ENCODE assay signal across 15 cellular contexts in the genomic region with DNA sequence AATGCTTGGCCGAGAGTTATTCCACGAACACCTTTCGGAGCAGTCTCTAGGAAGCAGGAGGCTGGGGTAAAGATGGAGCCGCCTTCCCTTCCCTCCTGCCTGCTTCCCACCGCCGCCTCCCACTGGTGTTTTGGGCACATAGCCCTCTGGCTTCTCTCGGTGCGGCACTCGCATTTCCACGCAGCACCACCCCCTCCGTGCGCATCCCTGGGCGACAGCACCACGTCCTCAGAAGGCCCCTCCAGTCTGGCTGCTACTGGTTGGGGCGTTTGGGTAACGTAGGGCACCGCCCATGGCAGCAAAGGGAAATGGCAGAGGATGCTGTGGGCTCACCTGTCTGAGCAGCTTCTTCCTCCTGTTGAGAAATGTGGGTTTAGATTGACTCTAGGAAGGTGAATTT. TPM values are rescaled to one million over a fixed set of nuclear protein-coding genes. Genes with fewer than 3 reads are reported as not detected.
A peak's percentile ranks its signal among the peaks of the same experiment; 100 is the strongest.
DNase-seq lines count a peak whose midpoint lies in the region; ATAC-seq and TF ChIP-seq lines count a peak whose summit lies in the region.
"Had no signal": no experiment of that assay in that cellular context is flagged by ENCODE, and none has a peak within 500 bp of the region (broad histone marks: within the 10 kb centered on the region; RNA-seq: fewer than 3 reads in every experiment).

No MANE protein-coding gene starts in this region.

- no peak for TF ChIP-seq RAD21 in SK-N-SH (IDR thresholded peaks at IDR 0.05; ENCODE audit: low read length)

- H3K9me2 ChIP-seq in SK-N-SH, result no peaks in the 10 kb centered on the region

- peaks cover 6 to 20% (median 11%) of the 10 kb centered on the region in 4 donors for H3K4me1 Mint-ChIP-seq in naive thymus-derived CD8-positive, alpha-beta T cell
- H3K4me1 Mint-ChIP-seq in endothelial cell (ENCODE audit: unreplicated experiment), result no peaks in the 10 kb centered on the region

- H3K4me3 ChIP-seq in SK-N-SH (ENCODE audit: low read depth in 2 of 2, low read length in 1 of 2) (no peak overlapping the region), GM12864 (ENCODE audit: low read depth, low read length) (no peak overlapping the region), WERI-Rb-1 (ENCODE audit: low read depth, low read length) (no peak overlapping the region)
- H3K4me3 ChIP-seq: pancreas had no signal

- ATAC-seq in SK-N-SH treated with all-trans-retinoic acid at 6 μM for 48 hours, result no peak; the same call in 2 of the 3 replicates
- peak; percentile 62 to 84 for ATAC-seq in naive thymus-derived CD8-positive, alpha-beta T cell
- ATAC-seq in GM21717 (IDR thresholded peaks at IDR 0.05; ENCODE audit: unreplicated experiment), result no peak
- ATAC-seq: pancreas had no signal

- TF ChIP-seq CTCF in SK-N-SH (IDR thresholded peaks at IDR 0.05) (peak; percentile 27), GM12864 (IDR thresholded peaks at IDR 0.05; ENCODE audit: low read depth, low read length, missing control alignments) (peak; percentile 3), WERI-Rb-1 (IDR thresholded peaks at IDR 0.05; ENCODE audit: low read depth, low read length) (peak; percentile 63), endothelial cell (IDR thresholded peaks at IDR 0.05; ENCODE audit: unreplicated experiment) (no peak)

- WGBS in SK-N-SH (ENCODE audit: low lambda C conversion rate), result 29% methylated on average over 17 of the region's 17 CpGs

- peaks cover 0 to 4% (median 2%) of the 10 kb centered on the region in 3 donors for H3K36me3 Mint-ChIP-seq in naive thymus-derived CD8-positive, alpha-beta T cell
- no peaks in the 10 kb centered on the region for H3K36me3 Mint-ChIP-seq in endothelial cell (ENCODE audit: low read depth, unreplicated experiment)

- no peaks in the 10 kb centered on the region for H3K9me3 Mint-ChIP-seq in naive thymus-derived CD8-positive, alpha-beta T cell
- no peaks in the 10 kb centered on the region for H3K9me3 Mint-ChIP-seq in endothelial cell (ENCODE audit: unreplicated experiment)

- no peak overlapping the region for H2AFZ ChIP-seq in SK-N-SH (ENCODE audit: low read depth)

- peaks cover 4% of the 10 kb centered on the region for H3F3A ChIP-seq in SK-N-SH (replicated peaks; ENCODE audit: insufficient read depth)

- no peaks in the 10 kb centered on the region for H3K36me3 ChIP-seq in SK-N-SH (replicated peaks in 1 of 2; ENCODE audit: control insufficient read depth in 1 of 2, insufficient read depth in 2 of 2, low read length in 1 of 2)
- no peaks in the 10 kb centered on the region for H3K36me3 ChIP-seq in WERI-Rb-1
- H3K36me3 ChIP-seq: pancreas had no signal

- peaks cover 17% of the 10 kb centered on the region; the same call in 1 of the 2 replicates for H4K20me1 ChIP-seq in SK-N-SH (ENCODE audit: insufficient read depth)

- H3K9me3 ChIP-seq in SK-N-SH (no peaks in the 10 kb centered on the region), WERI-Rb-1 (ENCODE audit: severe bottlenecking) (no peaks in the 10 kb centered on the region)
- H3K9me3 ChIP-seq: pancreas had no signal

- no peaks in the 10 kb centered on the region for H3K79me2 ChIP-seq in SK-N-SH (ENCODE audit: insufficient read depth)

- H3K27me3 Mint-ChIP-seq in naive thymus-derived CD8-positive, alpha-beta T cell, result peaks cover 11 to 29% (median 16%) of the 10 kb centered on the region in 5 donors
- no peaks in the 10 kb centered on the region for H3K27me3 Mint-ChIP-seq in endothelial cell (ENCODE audit: unreplicated experiment)

- H3K4me3 Mint-ChIP-seq in naive thymus-derived CD8-positive, alpha-beta T cell, result peak overlapping the region in 7 of 10 donors; percentile 7 to 59 (median 40)
- H3K4me3 Mint-ChIP-seq in endothelial cell (ENCODE audit: unreplicated experiment), result no peak overlapping the region

- no peak overlapping the region for H3K27ac ChIP-seq in SK-N-SH (ENCODE audit: low read depth in 2 of 2, low read length in 1 of 2)
- H3K27ac ChIP-seq in WERI-Rb-1, result no peak overlapping the region
- H3K27ac ChIP-seq: KMS-11, pancreas had no signal

- H3K27me3 ChIP-seq in SK-N-SH (ENCODE audit: insufficient read depth), result peaks cover 40% of the 10 kb centered on the region
- H3K27me3 ChIP-seq in WERI-Rb-1 (ENCODE audit: insufficient read depth, low read depth, severe bottlenecking), result no peaks in the 10 kb centered on the region

- no peak for DNase-seq in SK-N-SH
- DNase-seq in GM12864 (ENCODE audit: low read depth), result no peak
- peak; percentile 68 for DNase-seq in WERI-Rb-1
- peak in 4 of 10 donors; percentile 30 to 43 (median 39) for DNase-seq in naive thymus-derived CD8-positive, alpha-beta T cell
- no peak for DNase-seq in NCI-H226
- no peak for DNase-seq in endothelial cell (ENCODE audit: low spot score)
- DNase-seq: aorta; NCI-H524 treated with DMSO at 0.1 percent for 48 hours; stimulated activated CD4-positive, alpha-beta T cell treated with anti-CD3 and anti-CD28 coated beads, Interleukin-15, amount 100 ng/mL, for 24 hours had no signal

- H3K27ac Mint-ChIP-seq in naive thymus-derived CD8-positive, alpha-beta T cell, result peak overlapping the region in 3 of 10 donors; percentile 59 to 69 (median 63)
- H3K27ac Mint-ChIP-seq in endothelial cell (ENCODE audit: unreplicated experiment), result no peak overlapping the region

- no peak overlapping the region for H3K4me2 ChIP-seq in SK-N-SH
- H3K4me2 ChIP-seq: KMS-11 had no signal

- POLR2A ChIA-PET in SK-N-SH (lab: Yijun Ruan, JAX), result no interaction called here
- POLR2A ChIA-PET in naive thymus-derived CD8-positive, alpha-beta T cell (lab: Charles Lee), result no interaction called here

- H3K9ac ChIP-seq in SK-N-SH, result no peak overlapping the region
- H3K9ac ChIP-seq: KMS-11 had no signal

- no peaks in the 10 kb centered on the region; a peak in 1 of 4 replicates for H3K4me1 ChIP-seq in SK-N-SH (ENCODE audit: control insufficient read depth in 1 of 2, insufficient read depth in 2 of 2, low read depth in 1 of 2, low read length in 1 of 2)
- H3K4me1 ChIP-seq: pancreas had no signal

- CTCF ChIA-PET in SK-N-SH (lab: Yijun Ruan, JAX), result interaction anchor here (1.2 to 7.2 kb wide), 5 partner anchors 14 to 87 kb away, joined by 3 to 73 read pairs (median 39); no protein-coding TSS in a partner anchor

- TF ChIP-seq EP300 in SK-N-SH (IDR thresholded peaks at IDR 0.05; ENCODE audit: borderline replicate concordance in 1 of 2, low read depth in 1 of 2, low read length in 1 of 2), result no peak

TF ChIP-seq in SK-N-SH, 30 proteins besides CTCF, POLR2A, EP300 and RAD21 (continues in another document):
- TF ChIP-seq, protein P1, sequence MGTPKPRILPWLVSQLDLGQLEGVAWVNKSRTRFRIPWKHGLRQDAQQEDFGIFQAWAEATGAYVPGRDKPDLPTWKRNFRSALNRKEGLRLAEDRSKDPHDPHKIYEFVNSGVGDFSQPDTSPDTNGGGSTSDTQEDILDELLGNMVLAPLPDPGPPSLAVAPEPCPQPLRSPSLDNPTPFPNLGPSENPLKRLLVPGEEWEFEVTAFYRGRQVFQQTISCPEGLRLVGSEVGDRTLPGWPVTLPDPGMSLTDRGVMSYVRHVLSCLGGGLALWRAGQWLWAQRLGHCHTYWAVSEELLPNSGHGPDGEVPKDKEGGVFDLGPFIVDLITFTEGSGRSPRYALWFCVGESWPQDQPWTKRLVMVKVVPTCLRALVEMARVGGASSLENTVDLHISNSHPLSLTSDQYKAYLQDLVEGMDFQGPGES (IDR thresholded peaks at IDR 0.05; ENCODE audit: low read depth, low read length), result no peak
- TF ChIP-seq, protein P2, sequence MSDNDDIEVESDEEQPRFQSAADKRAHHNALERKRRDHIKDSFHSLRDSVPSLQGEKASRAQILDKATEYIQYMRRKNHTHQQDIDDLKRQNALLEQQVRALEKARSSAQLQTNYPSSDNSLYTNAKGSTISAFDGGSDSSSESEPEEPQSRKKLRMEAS (IDR thresholded peaks at IDR 0.05; ENCODE audit: low read depth), result no peak
- TF ChIP-seq TCF12 (IDR thresholded peaks at IDR 0.05), result no peak

TF ChIP-seq in SK-N-SH treated with all-trans-retinoic acid at 6 μM for 48 hours, 23 proteins besides CTCF, POLR2A, EP300 and RAD21:
- TF ChIP-seq ZNF565 (CRISPR knock-in tag; conservative IDR thresholded peaks at IDR 0.05; ENCODE audit: low read depth), result no peak

RNA-seq across cellular contexts. Expression of a gene that starts 2.4 kb away (rescaled TPM):
- not detected in 2 replicates for polyA plus RNA-seq in SK-N-SH (2012; rRNA removed)
- polyA plus RNA-seq in SK-N-SH (2012; cell fraction: cytosol; rRNA removed), result not detected in 2 replicates
- polyA plus RNA-seq in SK-N-SH (2012; cell fraction: nucleus; rRNA removed), result 0.01 and 0.05 TPM in 2 replicates
- under 1 TPM in 1 of 2 experiments, not detected in 1; 0.25 TPM for total RNA-seq in naive thymus-derived CD8-positive, alpha-beta T cell
- polyA plus RNA-seq in naive thymus-derived CD8-positive, alpha-beta T cell, result not detected
- not detected for total RNA-seq in endothelial cell (ENCODE audit: unreplicated experiment)
- total RNA-seq: mesenteric fat pad, pancreas had no signal

RNA-seq across cellular contexts. Expression of a gene that starts 22.8 kb away (rescaled TPM):
- 72.7 and 77.0 TPM in 2 replicates for polyA plus RNA-seq in SK-N-SH (2012; rRNA removed)
- polyA plus RNA-seq in SK-N-SH (2012; cell fraction: cytosol; rRNA removed), result 15.2 and 23.1 TPM in 2 replicates
- 483 and 544 TPM in 2 replicates for polyA plus RNA-seq in SK-N-SH (2012; cell fraction: nucleus; rRNA removed)
- total RNA-seq in naive thymus-derived CD8-positive, alpha-beta T cell, result 100 to 1,000 TPM in 1 of 2 experiments, 10 to 100 TPM in 1; 93.4 to 101 TPM
- polyA plus RNA-seq in naive thymus-derived CD8-positive, alpha-beta T cell, result 10 to 100 TPM; 11.5 to 19.4 (median 14.6) TPM
- total RNA-seq in endothelial cell (ENCODE audit: unreplicated experiment), result 106 TPM

RNA-seq across cellular contexts. Expression of a gene that starts 41.2 kb away (rescaled TPM):
- polyA plus RNA-seq in SK-N-SH (2012; rRNA removed), result not detected in 2 replicates
- not detected in 2 replicates for polyA plus RNA-seq in SK-N-SH (2012; cell fraction: cytosol; rRNA removed)
- 0.13 TPM in 1 of 2 replicates, not detected in the other for polyA plus RNA-seq in SK-N-SH (2012; cell fraction: nucleus; rRNA removed)
- not detected for total RNA-seq in naive thymus-derived CD8-positive, alpha-beta T cell
- polyA plus RNA-seq in naive thymus-derived CD8-positive, alpha-beta T cell, result not detected
- total RNA-seq in endothelial cell (ENCODE audit: unreplicated experiment), result 3.3 TPM
- total RNA-seq: aorta, mesenteric fat pad, pancreas had no signal
- polyA plus RNA-seq: aorta had no signal

RNA-seq across cellular contexts. Expression of a gene that starts 59.7 kb away (rescaled TPM):
- polyA plus RNA-seq in SK-N-SH (2012; rRNA removed), result not detected in 2 replicates
- not detected in 2 replicates for polyA plus RNA-seq in SK-N-SH (2012; cell fraction: cytosol; rRNA removed)
- polyA plus RNA-seq in SK-N-SH (2012; cell fraction: nucleus; rRNA removed), result not detected in 2 replicates
- total RNA-seq in naive thymus-derived CD8-positive, alpha-beta T cell, result not detected
- polyA plus RNA-seq in naive thymus-derived CD8-positive, alpha-beta T cell, result 1 to 10 TPM in 2 of 3 donors, under 1 TPM in 1; 0.43 to 3.2 (median 1.6) TPM
- not detected for total RNA-seq in endothelial cell (ENCODE audit: unreplicated experiment)
- total RNA-seq: aorta, frontal cortex, pancreas had no signal
- polyA plus RNA-seq: aorta had no signal

Comparison
In these comparisons a context has a peak if more than half of its experiments do, and no peak if none do; other contexts are left out.
1. ATAC-seq: peak in naive thymus-derived CD8-positive, alpha-beta T cell (2 of 2); none in SK-N-SH treated with all-trans-retinoic acid at 6 μM for 48 hours (single experiment) and GM21717 (single experiment).